8 cellular contexts compared by ENCODE assay signal in genomic region chr1:16946185-16946584, GRCh38. TPM values are rescaled to one million over a fixed set of nuclear protein-coding genes. Genes with fewer than 3 reads are reported as not detected.
"Had no signal": no experiment of that assay in that cellular context is flagged by ENCODE, and none has a peak within 500 bp of the region (broad histone marks: within the 10 kb centered on the region; RNA-seq: fewer than 3 reads in every experiment).

No MANE protein-coding gene starts in this region.

RNA-seq across cellular contexts. Expression of gene MFAP2, which starts 34.2 kb away (rescaled TPM):
- total RNA-seq: activated CD4-positive, alpha-beta T cell treated with anti-CD3 and anti-CD28 coated beads for 36 hours; activated CD4-positive, alpha-beta T cell treated with anti-CD3 and anti-CD28 coated beads, Interleukin-2, amount 10 ng/mL, durations not matched to agents 7 days and 5 days; activated CD8-positive, alpha-beta memory T cell treated with anti-CD3 and anti-CD28 coated beads, Interleukin-2, amount 10 ng/mL, durations not matched to agents 7 days and 5 days; activated CD8-positive, alpha-beta T cell treated with anti-CD3 and anti-CD28 coated beads, Interleukin-2, amount 10 ng/mL, durations not matched to agents 7 days and 5 days; activated naive CD8-positive, alpha-beta T cell treated with anti-CD3 and anti-CD28 coated beads, Interleukin-2, amount 10 ng/mL, durations not matched to agents 7 days and 5 days; activated T-helper 2 cell treated with anti-CD3 and anti-CD28 coated beads, Interferon-gamma antibody, Interleukin-2, Interleukin-4, amounts not matched to agents 10 μg/mL and 5 μg/mL and 100 μg/mL, durations not matched to agents 14 hours and 24 hours and 36 hours had no signal

RNA-seq across cellular contexts. Expression of gene RNU1-2, which starts 50.4 kb away (rescaled TPM):
- polyA plus RNA-seq: adrenal gland, aorta had no signal
